9 cellular contexts compared by ENCODE assay signal in genomic region chr15:68431792-68432401, GRCh38. TPM values are rescaled to one million over a fixed set of nuclear protein-coding genes. Genes with fewer than 3 reads are reported as not detected.
DNase-seq lines count a peak whose midpoint lies in the region; ATAC-seq and TF ChIP-seq lines count a peak whose summit lies in the region.
"Had no signal": no experiment of that assay in that cellular context is flagged by ENCODE, and none has a peak within 500 bp of the region (broad histone marks: within the 10 kb centered on the region; RNA-seq: fewer than 3 reads in every experiment).

Gene ITGA11, minus strand, starts transcription at chr15:68432163. Its CDS starts 97 bp downstream, at chr15:68432066.

- H3K4me1 ChIP-seq in A673 (ENCODE audit: insufficient read depth, low read length, poor library complexity, severe bottlenecking) (peaks cover 13% of the 10 kb centered on the region), GM23248 (ENCODE audit: insufficient read depth) (peaks cover 32% of the 10 kb centered on the region), Panc1 (ENCODE audit: control insufficient read depth, insufficient read depth, low read length) (no peaks in the 10 kb centered on the region), esophagus (ENCODE audit: control insufficient read depth in 2 of 2, insufficient read depth in 2 of 2, low read length in 1 of 2) (peaks cover 0 to 8% of the 10 kb centered on the region in 2 donors)

- peak within 1 kb of the TSS; percentile 76 for H2AFZ ChIP-seq in GM23248

- DNase-seq in A673 (ENCODE audit: low spot score) (peak; percentile 17), GM23248 (peak; percentile 87), Panc1 (ENCODE audit: low read depth, low spot score) (no peak), myocyte (ENCODE audit: low read depth) (peak; percentile 82)

- H3K79me2 ChIP-seq in GM23248 (ENCODE audit: insufficient read depth): peaks cover 55% of the 10 kb centered on the region

- peak within 1 kb of the TSS; percentile 83 for H3K9ac ChIP-seq in GM23248

- CTCF ChIA-PET in A673 (lab: Charles Lee) (no interaction called here), Panc1 (lab: Charles Lee) (no interaction called here)

- 0 to 1% methylated on average over 24 to 37 of the region's 49 CpGs for WGBS in GM23248 (ENCODE audit: low coverage in 1 of 2, low lambda C conversion rate in 2 of 2, missing lambda C conversion rate in 2 of 2), 2 experiments
- WGBS in esophagus, 2 donors: 1 to 2% methylated on average over 34 to 49 of the region's 49 CpGs

- POLR2A ChIA-PET in A673 (lab: Charles Lee; ENCODE audit: low non-redundant PET): no interaction called here
- POLR2A ChIA-PET in Panc1 (lab: Charles Lee): no interaction called here

- no peaks in the 10 kb centered on the region for H4K20me1 ChIP-seq in GM23248 (ENCODE audit: insufficient read depth)

- peak within 1 kb of the TSS; percentile 85 for H3K4me2 ChIP-seq in GM23248 (ENCODE audit: unreplicated experiment)

- peaks cover 71% of the 10 kb centered on the region for H3K27me3 ChIP-seq in A673 (replicated peaks; ENCODE audit: insufficient read depth, low read depth, low read length, poor library complexity)
- H3K27me3 ChIP-seq in GM23248 (replicated peaks; ENCODE audit: insufficient read depth): no peaks in the 10 kb centered on the region
- peaks cover 24% of the 10 kb centered on the region for H3K27me3 ChIP-seq in Panc1 (ENCODE audit: control insufficient read depth, insufficient read depth, low read length)
- H3K27me3 ChIP-seq in esophagus (ENCODE audit: control insufficient read depth in 1 of 2, insufficient read depth in 2 of 2, low read length in 2 of 2): no peaks in the 10 kb centered on the region

- no peak for TF ChIP-seq CTCF in A673 (conservative IDR thresholded peaks at IDR 0.05; ENCODE audit: low read depth, low read length)
- no peak for TF ChIP-seq CTCF in Panc1 (IDR thresholded peaks at IDR 0.05)

- BruUV-seq in A673 (replicated peaks; lab: Mats Ljungman, UMichigan) (no TSS peak), Panc1 (replicated peaks; lab: Mats Ljungman, UMichigan) (no TSS peak)

- H3K9me3 ChIP-seq in A673 (ENCODE audit: low read depth, low read length, poor library complexity, severe bottlenecking) (no peaks in the 10 kb centered on the region), GM23248 (ENCODE audit: low read depth) (no peaks in the 10 kb centered on the region), Panc1 (ENCODE audit: control insufficient read depth, insufficient read depth, low read depth, low read length) (no peaks in the 10 kb centered on the region), esophagus (ENCODE audit: control insufficient read depth in 2 of 2, insufficient read depth in 1 of 2, low read depth in 1 of 2, low read length in 1 of 2) (no peaks in the 10 kb centered on the region)

- H3K27ac ChIP-seq in A673 (ENCODE audit: low read depth, low read length, poor library complexity, severe bottlenecking): no peak within 1 kb of the TSS
- peak within 1 kb of the TSS; percentile 40 for H3K27ac ChIP-seq in GM23248
- no peak within 1 kb of the TSS for H3K27ac ChIP-seq in Panc1 (ENCODE audit: low read length)
- H3K27ac ChIP-seq in esophagus (ENCODE audit: low read depth in 2 of 2, low read length in 1 of 2): no peak within 1 kb of the TSS

- peak within 1 kb of the TSS; percentile 38 for H3K4me3 ChIP-seq in A673 (ENCODE audit: low read depth, low read length, poor library complexity, severe bottlenecking)
- H3K4me3 ChIP-seq in GM23248: peak within 1 kb of the TSS; percentile 94
- peak within 1 kb of the TSS; percentile 10 to 21; a peak in 3 of 4 replicates for H3K4me3 ChIP-seq in Panc1 (ENCODE audit: low read depth in 2 of 2, low read length in 2 of 2)
- H3K4me3 ChIP-seq in esophagus (ENCODE audit: low read depth in 1 of 2, low read length in 2 of 2): peak within 1 kb of the TSS; percentile 13 to 25

- in situ Hi-C loops in GM23248 (cut with MboI) (no loop called here), Panc1 (cut with HindIII; ENCODE audit: low pct_unique_long_range_greater_than_20kb, low sequenced_read_pairs) (no loop called here)

- H3K36me3 ChIP-seq in A673 (ENCODE audit: insufficient read depth, low read length, poor library complexity, severe bottlenecking): no peaks in the 10 kb centered on the region
- H3K36me3 ChIP-seq in GM23248 (ENCODE audit: low read depth): no peaks in the 10 kb centered on the region
- no peaks in the 10 kb centered on the region for H3K36me3 ChIP-seq in Panc1 (ENCODE audit: control insufficient read depth, insufficient read depth, low read length)
- H3K36me3 ChIP-seq in esophagus (ENCODE audit: control insufficient read depth in 2 of 2, insufficient read depth in 2 of 2, low read length in 1 of 2): no peaks in the 10 kb centered on the region

- ATAC-seq in Panc1: peak; percentile 83
- ATAC-seq in HG03439 (IDR thresholded peaks at IDR 0.05; ENCODE audit: unreplicated experiment): no peak
- ATAC-seq in GM21528 (IDR thresholded peaks at IDR 0.05; ENCODE audit: low FRiP score, unreplicated experiment): no peak
- ATAC-seq in GM18519 (IDR thresholded peaks at IDR 0.05; ENCODE audit: low FRiP score, unreplicated experiment): no peak
- ATAC-seq: stimulated activated effector memory CD8-positive, alpha-beta T cell treated with anti-CD3 and anti-CD28 coated beads, Interleukin-12 subunit alpha, Interleukin-12 subunit beta, amount 100 ng/mL, for 72 hours had no signal

- intact Hi-C loops in A673 (cut with micrococcal nuclease; ENCODE audit: unreplicated experiment): no loop called here
- intact Hi-C loops in Panc1 (cut with micrococcal nuclease; ENCODE audit: unreplicated experiment): no loop called here

- peaks cover 30% of the 10 kb centered on the region for H3F3A ChIP-seq in GM23248 (ENCODE audit: insufficient read depth)

- no peaks in the 10 kb centered on the region for H3K9me2 ChIP-seq in GM23248 (ENCODE audit: insufficient read depth)

RNA-seq across cellular contexts. Expression of gene ITGA11, which starts in this region (rescaled TPM):
- total RNA-seq in A673 (2021) (0.17 and 0.45 TPM in 2 replicates), Panc1 (2021; ENCODE audit: unreplicated experiment) (0.28 TPM), myocyte (29.2 and 33.5 TPM in 2 replicates)
- 352 and 408 TPM in 2 replicates for total RNA-seq in GM23248 (2014; rRNA removed; shearing (Covaris generic))
- polyA plus RNA-seq in GM23248 (2016; fragmentation: Nextera tagmentation; extraction: Ambion mirVana) (312 TPM in 2 replicates), esophagus (under 1 TPM; 0.14 to 0.45 TPM)
- polyA plus RNA-seq in Panc1 (2012; ENCODE audit: insufficient read length): 0.12 TPM
- 1,681 TPM for polyA plus RNA-seq in myocyte (2012)

Comparison
In these comparisons a context has a peak if more than half of its experiments do, and no peak if none do; other contexts are left out.
1. RNA of gene ITGA11 (total RNA-seq): 352 to 408 TPM in GM23248 and 29.2 to 33.5 TPM in myocyte; 0.17 to 0.45 TPM in A673 and 0.28 TPM in Panc1 (single experiment); every median in the first group is over 10 times any median in the second.
2. RNA of gene ITGA11 (total RNA-seq): 352 to 408 TPM in GM23248; 29.2 to 33.5 TPM in myocyte; every median in the first group is over 10 times any median in the second.
3. RNA of gene ITGA11 (polyA plus RNA-seq): 312 TPM in GM23248; 0.14 to 0.45 TPM in esophagus; every median in the first group is over 100 times any median in the second.
4. Peak in DNase-seq and H3K4me3 ChIP-seq in A673; RNA of the gene not detected or under 1 TPM.
5. Peak in ATAC-seq and H3K4me3 ChIP-seq in Panc1; RNA of the gene not detected or under 1 TPM.
6. H3K4me3 ChIP-seq: peak in every context shown above with its lines; median percentile 94 in GM23248; 38 in A673; 19 in esophagus; 16 in Panc1.